23 cellular contexts compared by ENCODE assay signal in genomic region chr15:60923925-60924324, GRCh38.
DNase-seq lines count a peak whose midpoint lies in the region; ATAC-seq and TF ChIP-seq lines count a peak whose summit lies in the region.
"Had no signal": no experiment of that assay in that cellular context is flagged by ENCODE, and none has a peak within 500 bp of the region (broad histone marks: within the 10 kb centered on the region; RNA-seq: fewer than 3 reads in every experiment).

No MANE protein-coding gene starts in this region.

- no peaks in the 10 kb centered on the region for H3K79me2 ChIP-seq in mesendoderm (ENCODE audit: control insufficient read depth, insufficient read depth, low read length)

- no CpG with 5 or more reads among the region's 3 CpGs for WGBS in mesendoderm (ENCODE audit: extremely low coverage, insufficient coverage, low lambda C conversion rate)

- no peak overlapping the region for H3K4ac ChIP-seq in mesendoderm (ENCODE audit: low read depth, low read length)

- no peak overlapping the region for H3K27ac ChIP-seq in mesendoderm (ENCODE audit: low read depth, low read length)
- H3K27ac ChIP-seq in colonic mucosa = no peak overlapping the region
- H3K27ac ChIP-seq: 22Rv1, A549, BLaER1 had no signal

- H3K4me3 ChIP-seq in mesendoderm (ENCODE audit: low read length) (no peak overlapping the region), colonic mucosa (no peak overlapping the region)
- H3K4me3 ChIP-seq: A549, BLaER1, GM12878 had no signal

- no peak overlapping the region for H3K9ac ChIP-seq in mesendoderm (ENCODE audit: low read length)
- no peak overlapping the region for H3K9ac ChIP-seq in colonic mucosa (ENCODE audit: low read depth in 2 of 2, low read length in 2 of 2)
- H3K9ac ChIP-seq: BLaER1 had no signal

- no peak overlapping the region for H3K18ac ChIP-seq in mesendoderm (ENCODE audit: low read length)

- H2BK5ac ChIP-seq in mesendoderm (ENCODE audit: low read length) = no peak overlapping the region

- H3K56ac ChIP-seq in mesendoderm (ENCODE audit: low read length) = peak overlapping the region; percentile 31

- H3K36me3 ChIP-seq in mesendoderm (ENCODE audit: control insufficient read depth, insufficient read depth, low read length) (no peaks in the 10 kb centered on the region), colonic mucosa (no peaks in the 10 kb centered on the region)
- H3K36me3 ChIP-seq: BE2C, BLaER1 had no signal

- peak overlapping the region; percentile 27 for H2AK5ac ChIP-seq in mesendoderm (ENCODE audit: low read length)

- no peak for DNase-seq in Right ventricle myocardium superior
- DNase-seq in Right ventricle myocardium inferior (ENCODE audit: missing footprints) = no peak
- DNase-seq in left ventricle myocardium superior = no peak
- no peak for DNase-seq in cardiac septum (ENCODE audit: low spot score)
- DNase-seq in mesendoderm = no peak
- DNase-seq in colonic mucosa = no peak
- DNase-seq: BE2C; C1 segment of cervical spinal cord; CD4-positive, alpha-beta memory T cell; CD4-positive, CD25-positive, alpha-beta regulatory T cell; CD8-positive, alpha-beta memory T cell; COR-L47; DMS 273 treated with DMSO at 0.1 percent for 48 hours; DMS153; DMS53; DMS79; DND-41; EL; GDM1 had no signal

- no peak overlapping the region for H3K23ac ChIP-seq in mesendoderm (ENCODE audit: low read length)

- ATAC-seq in Right ventricle myocardium superior (ENCODE audit: poor library complexity) (peak; percentile 72), Right ventricle myocardium inferior (no peak), left ventricle myocardium superior (peak; percentile 51)
- ATAC-seq: A549, GM12878 had no signal

- no peaks in the 10 kb centered on the region for H3K79me1 ChIP-seq in mesendoderm (ENCODE audit: low read length)

- intact Hi-C loops in Right ventricle myocardium superior (cut with DNase I) = no loop called here
- intact Hi-C loops in Right ventricle myocardium inferior (cut with DNase I) = no loop called here
- intact Hi-C loops in left ventricle myocardium superior (cut with micrococcal nuclease) = no loop called here
- intact Hi-C loops in cardiac septum (cut with DNase I) = no loop called here
- intact Hi-C loops in colonic mucosa (cut with DNase I) = no loop called here

- H2BK15ac ChIP-seq in mesendoderm (replicated peaks; ENCODE audit: low read depth) = no peak overlapping the region

- H3K4me1 ChIP-seq in mesendoderm (ENCODE audit: control insufficient read depth, low read depth, low read length) = peaks cover 6% of the 10 kb centered on the region
- H3K4me1 ChIP-seq in colonic mucosa = no peaks in the 10 kb centered on the region
- H3K4me1 ChIP-seq: A549, BE2C, BLaER1 had no signal

- H2BK120ac ChIP-seq in mesendoderm (ENCODE audit: low read depth, low read length) = no peak overlapping the region

- no peak overlapping the region for H3K4me2 ChIP-seq in mesendoderm (ENCODE audit: low read length)
- H3K4me2 ChIP-seq: A549, BLaER1 had no signal

- H3K9me3 ChIP-seq in colonic mucosa = no peaks in the 10 kb centered on the region
- H3K9me3 ChIP-seq: A549, BE2C, BLaER1 had no signal

- H3K27me3 ChIP-seq in mesendoderm (ENCODE audit: insufficient read depth, low read length, poor library complexity) (no peaks in the 10 kb centered on the region), colonic mucosa (no peaks in the 10 kb centered on the region)
- H3K27me3 ChIP-seq: BE2C, BLaER1 had no signal

- no peak overlapping the region for H4K8ac ChIP-seq in mesendoderm (ENCODE audit: low read depth, low read length)

- H4K5ac ChIP-seq in mesendoderm (ENCODE audit: low read length) = no peak overlapping the region

- TF ChIP-seq CTCF in colonic mucosa (IDR thresholded peaks at IDR 0.05) = no peak
